ENCODE assay signal across 23 cellular contexts in genomic region chr2:52968043-52968442, GRCh38.
"Had no signal": no experiment of that assay in that cellular context is flagged by ENCODE, and none has a peak within 500 bp of the region (broad histone marks: within the 10 kb centered on the region; RNA-seq: fewer than 3 reads in every experiment).

No MANE protein-coding gene starts in this region.

- DNase-seq: endodermal cell; erythroblast; heart left ventricle; hippocampal formation; left colon; left ventricle myocardium superior; mesenchymal stem cell; midbrain; nucleus accumbens; ovary; right cardiac atrium; stimulated activated CD4-positive, alpha-beta T cell treated with anti-CD3 and anti-CD28 coated beads, Interleukin-2, amount 100 ng/mL, for 48 hours; tibial artery; upper lobe of left lung; uterus had no signal

- H2AFZ ChIP-seq: neural progenitor cell had no signal

- H3K4me3 ChIP-seq: heart left ventricle, lung, neural progenitor cell, ovary, smooth muscle cell, tibial artery, upper lobe of left lung, uterus had no signal

- H3K27ac Mint-ChIP-seq: dendritic cell treated with granulocyte-macrophage colony-stimulating factor and Interleukin-4, amounts not matched to agents 40 ng/mL and 50 ng/mL, for 4 days; endodermal cell; natural killer cell treated with Interleukin-12 subunit alpha and Interleukin-12 subunit beta and Interleukin-15 and Interleukin-18, amount 100 ng/mL, for 72 hours; neural progenitor cell; progenitor cell of endocrine pancreas; stimulated activated memory B cell treated with anti-CD40 and anti-IgM and Interleukin-4, amounts not matched to agents 10 μg/mL and 1 μg/mL and 100 μg/mL, for 72 hours; stimulated activated naive CD8-positive, alpha-beta T cell treated with anti-CD3 and anti-CD28 coated beads, Interleukin-15, Interleukin-2, amounts not matched to agents 100 ng/mL and 50 ng/mL, for 24 hours had no signal

- H3K4me3 Mint-ChIP-seq: dendritic cell treated with granulocyte-macrophage colony-stimulating factor and Interleukin-4, amounts not matched to agents 40 ng/mL and 50 ng/mL, for 4 days; endodermal cell; natural killer cell treated with Interleukin-12 subunit alpha and Interleukin-12 subunit beta and Interleukin-15 and Interleukin-18, amount 100 ng/mL, for 72 hours; neural progenitor cell; stimulated activated memory B cell treated with anti-CD40 and anti-IgM and Interleukin-4, amounts not matched to agents 10 μg/mL and 1 μg/mL and 100 μg/mL, for 72 hours; stimulated activated naive CD8-positive, alpha-beta T cell treated with anti-CD3 and anti-CD28 coated beads, Interleukin-15, Interleukin-2, amounts not matched to agents 100 ng/mL and 50 ng/mL, for 24 hours had no signal

- H3K36me3 Mint-ChIP-seq: natural killer cell treated with Interleukin-12 subunit alpha and Interleukin-12 subunit beta and Interleukin-15 and Interleukin-18, amount 100 ng/mL, for 72 hours; neural progenitor cell; stimulated activated memory B cell treated with anti-CD40 and anti-IgM and Interleukin-4, amounts not matched to agents 10 μg/mL and 1 μg/mL and 100 μg/mL, for 72 hours had no signal

- H3K4me2 ChIP-seq: neural progenitor cell, smooth muscle cell had no signal

- H3K27me3 ChIP-seq: heart left ventricle, neural progenitor cell, ovary, tibial artery, upper lobe of left lung had no signal

- H3K4me1 ChIP-seq: heart left ventricle, neural progenitor cell, tibial artery, upper lobe of left lung, uterus had no signal

- H3K9me3 Mint-ChIP-seq: dendritic cell treated with granulocyte-macrophage colony-stimulating factor and Interleukin-4, amounts not matched to agents 40 ng/mL and 50 ng/mL, for 4 days; endodermal cell; neural progenitor cell; stimulated activated memory B cell treated with anti-CD40 and anti-IgM and Interleukin-4, amounts not matched to agents 10 μg/mL and 1 μg/mL and 100 μg/mL, for 72 hours; stimulated activated naive CD8-positive, alpha-beta T cell treated with anti-CD3 and anti-CD28 coated beads, Interleukin-15, Interleukin-2, amounts not matched to agents 100 ng/mL and 50 ng/mL, for 24 hours had no signal

- H3K36me3 ChIP-seq: heart left ventricle, neural progenitor cell, ovary, tibial artery, upper lobe of left lung, uterus had no signal

- H3K27me3 Mint-ChIP-seq: dendritic cell treated with granulocyte-macrophage colony-stimulating factor and Interleukin-4, amounts not matched to agents 40 ng/mL and 50 ng/mL, for 4 days; natural killer cell treated with Interleukin-12 subunit alpha and Interleukin-12 subunit beta and Interleukin-15 and Interleukin-18, amount 100 ng/mL, for 72 hours; progenitor cell of endocrine pancreas; stimulated activated memory B cell treated with anti-CD40 and anti-IgM and Interleukin-4, amounts not matched to agents 10 μg/mL and 1 μg/mL and 100 μg/mL, for 72 hours; stimulated activated naive CD8-positive, alpha-beta T cell treated with anti-CD3 and anti-CD28 coated beads, Interleukin-15, Interleukin-2, amounts not matched to agents 100 ng/mL and 50 ng/mL, for 24 hours had no signal

- ATAC-seq: heart left ventricle; left colon; left ventricle myocardium superior; natural killer cell treated with Interleukin-12 subunit alpha and Interleukin-12 subunit beta and Interleukin-15 and Interleukin-18, amount 100 ng/mL, for 72 hours; right cardiac atrium; stimulated activated memory B cell treated with anti-CD40 and anti-IgM and Interleukin-4, amounts not matched to agents 10 μg/mL and 1 μg/mL and 100 μg/mL, for 72 hours had no signal

- H3K27ac ChIP-seq: heart left ventricle, neural progenitor cell, ovary, tibial artery, upper lobe of left lung, uterus had no signal

- H3K9ac ChIP-seq: neural progenitor cell had no signal

- H3K4me1 Mint-ChIP-seq: stimulated activated memory B cell treated with anti-CD40 and anti-IgM and Interleukin-4, amounts not matched to agents 10 μg/mL and 1 μg/mL and 100 μg/mL, for 72 hours had no signal
